14 cellular contexts compared by ENCODE assay signal in the genomic region with DNA sequence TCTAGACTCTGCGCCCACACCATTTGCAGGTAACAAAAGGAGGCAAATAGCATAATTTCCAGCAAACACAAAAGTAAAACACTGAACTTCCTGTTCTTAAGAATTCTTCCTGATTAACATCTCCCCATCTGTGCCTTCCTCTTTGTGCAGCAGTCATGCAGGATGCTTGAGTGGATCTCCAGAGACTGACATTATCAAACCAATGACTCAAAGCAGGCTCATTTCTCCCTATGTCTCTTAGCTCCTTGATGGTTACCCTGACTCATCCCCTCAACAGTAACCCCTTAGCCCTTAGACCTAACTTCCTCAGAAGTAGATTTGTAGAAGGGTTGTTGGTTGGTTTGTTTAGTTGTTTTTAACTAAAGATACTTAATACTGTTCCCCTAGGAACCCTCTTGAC.
DNase-seq lines count a peak whose midpoint lies in the region; ATAC-seq lines count a peak whose summit lies in the region.
"Had no signal": no experiment of that assay in that cellular context is flagged by ENCODE, and none has a peak within 500 bp of the region (broad histone marks: within the 10 kb centered on the region; RNA-seq: fewer than 3 reads in every experiment).

No MANE protein-coding gene starts in this region.

- H3K27ac ChIP-seq in epithelial cell of prostate = no peak overlapping the region
- H3K27ac ChIP-seq: gastrocnemius medialis had no signal

- intact Hi-C loops in cardiac septum (cut with DNase I) = no loop called here

- ATAC-seq in HG03342 (IDR thresholded peaks at IDR 0.05; ENCODE audit: unreplicated experiment) = no peak
- ATAC-seq: effector memory CD8-positive, alpha-beta T cell; gastrocnemius medialis had no signal

- DNase-seq in A172 (ENCODE audit: low spot score) = peak; percentile 16
- DNase-seq in Daoy (ENCODE audit: low read depth) = peak; percentile 23
- peak; percentile 10 for DNase-seq in NCI-H1436 treated with DMSO at 0.1 percent for 48 hours (lab: John Stamatoyannopoulos, UW)
- peak; percentile 5 for DNase-seq in epithelial cell of prostate (ENCODE audit: low read depth, low spot score)
- no peak for DNase-seq in cardiac septum (ENCODE audit: low spot score)
- DNase-seq in activated CD4-positive, CD25-positive, alpha-beta regulatory T cell treated with anti-CD3 and anti-CD28 coated beads, Interleukin-2, amount 50 U/mL, for 72 hours = no peak
- DNase-seq: activated CD4-positive, alpha-beta T cell treated with anti-CD3 and anti-CD28 coated beads, Interleukin-2, amount 50 U/mL, for 1 hour; effector memory CD8-positive, alpha-beta T cell; gastrocnemius medialis; MM.1S; NK-92 treated with Interleukin-12 subunit alpha and Interleukin-12 subunit beta, amount 100 ng/mL, for 24 hours; SHP77 treated with DMSO at 0.1 percent for 48 hours; stimulated activated CD4-positive, alpha-beta T cell treated with anti-CD3 and anti-CD28 coated beads, Interleukin-15, amount 100 ng/mL, for 24 hours had no signal

Comparison
In these comparisons a context has a peak if more than half of its experiments do, and no peak if none do; other contexts are left out.
1. DNase-seq: peak in A172 (single experiment), Daoy (single experiment), NCI-H1436 treated with DMSO at 0.1 percent for 48 hours (single experiment) and epithelial cell of prostate (single experiment); none in cardiac septum (single experiment) and activated CD4-positive, CD25-positive, alpha-beta regulatory T cell treated with anti-CD3 and anti-CD28 coated beads, Interleukin-2, amount 50 U/mL, for 72 hours (single experiment).